1 cellular context compared by ENCODE assay signal in the genomic region with DNA sequence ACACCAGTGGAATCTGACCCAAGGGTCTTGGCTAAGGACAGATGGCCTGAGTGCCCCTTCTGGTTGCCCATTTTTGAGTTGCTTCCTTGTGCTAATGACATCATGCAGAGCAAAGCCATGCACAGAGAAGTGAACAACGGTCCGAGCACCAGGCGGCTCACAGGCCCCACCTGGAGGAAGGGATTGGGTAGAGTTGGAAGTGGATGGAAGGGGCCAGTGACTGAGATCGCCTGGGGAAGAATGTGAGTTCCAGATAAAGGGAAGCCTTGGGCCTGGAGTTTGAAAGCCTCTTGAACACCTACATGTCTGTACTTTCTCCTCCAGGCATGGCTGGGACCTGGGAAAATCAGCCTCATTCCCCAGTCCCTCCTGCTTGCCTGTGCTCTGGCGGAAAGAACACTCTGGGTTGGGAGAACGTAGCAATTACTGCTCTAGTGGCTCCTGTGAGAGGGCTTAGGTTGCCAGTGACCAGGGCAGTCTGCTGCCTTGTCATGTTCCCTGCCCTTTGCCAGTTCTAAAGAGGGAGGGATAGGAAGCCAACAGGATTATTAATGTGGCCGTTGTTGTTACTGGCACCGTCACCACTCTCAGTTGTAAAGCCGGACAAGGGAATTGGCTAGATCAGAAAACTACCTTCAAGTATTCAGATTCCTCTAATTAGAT.
TF ChIP-seq lines count a peak whose summit lies in the region.

No MANE protein-coding gene starts in this region.

TF ChIP-seq in K562, 482 proteins besides CTCF, POLR2A, EP300 and RAD21:
- TF ChIP-seq FIP1L1 (IDR thresholded peaks at IDR 0.05; ENCODE audit: low read depth, low read length, poor library complexity, severe bottlenecking) (no peak), ZKSCAN1 (IDR thresholded peaks at IDR 0.05; ENCODE audit: low read depth, low read length) (no peak), FOXJ3 (CRISPR knock-in tag; IDR thresholded peaks at IDR 0.05) (no peak), ZNF57 (CRISPR knock-in tag; IDR thresholded peaks at IDR 0.05) (no peak), ZC3H8 (IDR thresholded peaks at IDR 0.05) (no peak), ZNF785 (CRISPR knock-in tag; IDR thresholded peaks at IDR 0.05) (no peak), SMAD1 (IDR thresholded peaks at IDR 0.05; ENCODE audit: low read depth, low read length, partially characterized antibody) (no peak), JUN (IDR thresholded peaks at IDR 0.05; ENCODE audit: borderline replicate concordance, low read depth, low read length) (no peak), JUN (CRISPR knock-in tag; IDR thresholded peaks at IDR 0.05; ENCODE audit: borderline replicate concordance) (no peak)
- TF ChIP-seq, protein P1, sequence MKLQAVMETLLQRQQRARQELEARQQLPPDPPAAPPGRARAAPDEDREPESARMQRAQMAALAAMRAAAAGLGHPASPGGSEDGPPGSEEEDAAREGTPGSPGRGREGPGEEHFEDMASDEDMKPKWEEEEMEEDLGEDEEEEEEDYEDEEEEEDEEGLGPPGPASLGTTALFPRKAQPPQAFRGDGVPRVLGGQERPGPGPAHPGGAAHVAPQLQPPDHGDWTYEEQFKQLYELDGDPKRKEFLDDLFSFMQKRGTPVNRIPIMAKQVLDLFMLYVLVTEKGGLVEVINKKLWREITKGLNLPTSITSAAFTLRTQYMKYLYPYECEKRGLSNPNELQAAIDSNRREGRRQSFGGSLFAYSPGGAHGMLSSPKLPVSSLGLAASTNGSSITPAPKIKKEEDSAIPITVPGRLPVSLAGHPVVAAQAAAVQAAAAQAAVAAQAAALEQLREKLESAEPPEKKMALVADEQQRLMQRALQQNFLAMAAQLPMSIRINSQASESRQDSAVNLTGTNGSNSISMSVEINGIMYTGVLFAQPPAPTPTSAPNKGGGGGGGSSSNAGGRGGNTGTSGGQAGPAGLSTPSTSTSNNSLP (IDR thresholded peaks at IDR 0.05; ENCODE audit: borderline replicate concordance, low read depth, low read length) = no peak
- TF ChIP-seq, protein P2, sequence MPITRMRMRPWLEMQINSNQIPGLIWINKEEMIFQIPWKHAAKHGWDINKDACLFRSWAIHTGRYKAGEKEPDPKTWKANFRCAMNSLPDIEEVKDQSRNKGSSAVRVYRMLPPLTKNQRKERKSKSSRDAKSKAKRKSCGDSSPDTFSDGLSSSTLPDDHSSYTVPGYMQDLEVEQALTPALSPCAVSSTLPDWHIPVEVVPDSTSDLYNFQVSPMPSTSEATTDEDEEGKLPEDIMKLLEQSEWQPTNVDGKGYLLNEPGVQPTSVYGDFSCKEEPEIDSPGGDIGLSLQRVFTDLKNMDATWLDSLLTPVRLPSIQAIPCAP (CRISPR knock-in tag; IDR thresholded peaks at IDR 0.05; ENCODE audit: borderline replicate concordance) = no peak
- TF ChIP-seq, protein P3, sequence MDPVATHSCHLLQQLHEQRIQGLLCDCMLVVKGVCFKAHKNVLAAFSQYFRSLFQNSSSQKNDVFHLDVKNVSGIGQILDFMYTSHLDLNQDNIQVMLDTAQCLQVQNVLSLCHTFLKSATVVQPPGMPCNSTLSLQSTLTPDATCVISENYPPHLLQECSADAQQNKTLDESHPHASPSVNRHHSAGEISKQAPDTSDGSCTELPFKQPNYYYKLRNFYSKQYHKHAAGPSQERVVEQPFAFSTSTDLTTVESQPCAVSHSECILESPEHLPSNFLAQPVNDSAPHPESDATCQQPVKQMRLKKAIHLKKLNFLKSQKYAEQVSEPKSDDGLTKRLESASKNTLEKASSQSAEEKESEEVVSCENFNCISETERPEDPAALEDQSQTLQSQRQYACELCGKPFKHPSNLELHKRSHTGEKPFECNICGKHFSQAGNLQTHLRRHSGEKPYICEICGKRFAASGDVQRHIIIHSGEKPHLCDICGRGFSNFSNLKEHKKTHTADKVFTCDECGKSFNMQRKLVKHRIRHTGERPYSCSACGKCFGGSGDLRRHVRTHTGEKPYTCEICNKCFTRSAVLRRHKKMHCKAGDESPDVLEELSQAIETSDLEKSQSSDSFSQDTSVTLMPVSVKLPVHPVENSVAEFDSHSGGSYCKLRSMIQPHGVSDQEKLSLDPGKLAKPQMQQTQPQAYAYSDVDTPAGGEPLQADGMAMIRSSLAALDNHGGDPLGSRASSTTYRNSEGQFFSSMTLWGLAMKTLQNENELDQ (CRISPR knock-in tag; IDR thresholded peaks at IDR 0.05; ENCODE audit: borderline replicate concordance) = no peak
- TF ChIP-seq, protein P4, sequence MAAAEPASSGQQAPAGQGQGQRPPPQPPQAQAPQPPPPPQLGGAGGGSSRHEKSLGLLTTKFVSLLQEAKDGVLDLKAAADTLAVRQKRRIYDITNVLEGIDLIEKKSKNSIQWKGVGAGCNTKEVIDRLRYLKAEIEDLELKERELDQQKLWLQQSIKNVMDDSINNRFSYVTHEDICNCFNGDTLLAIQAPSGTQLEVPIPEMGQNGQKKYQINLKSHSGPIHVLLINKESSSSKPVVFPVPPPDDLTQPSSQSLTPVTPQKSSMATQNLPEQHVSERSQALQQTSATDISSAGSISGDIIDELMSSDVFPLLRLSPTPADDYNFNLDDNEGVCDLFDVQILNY (CRISPR knock-in tag; IDR thresholded peaks at IDR 0.05) = no peak
- TF ChIP-seq, protein P5, sequence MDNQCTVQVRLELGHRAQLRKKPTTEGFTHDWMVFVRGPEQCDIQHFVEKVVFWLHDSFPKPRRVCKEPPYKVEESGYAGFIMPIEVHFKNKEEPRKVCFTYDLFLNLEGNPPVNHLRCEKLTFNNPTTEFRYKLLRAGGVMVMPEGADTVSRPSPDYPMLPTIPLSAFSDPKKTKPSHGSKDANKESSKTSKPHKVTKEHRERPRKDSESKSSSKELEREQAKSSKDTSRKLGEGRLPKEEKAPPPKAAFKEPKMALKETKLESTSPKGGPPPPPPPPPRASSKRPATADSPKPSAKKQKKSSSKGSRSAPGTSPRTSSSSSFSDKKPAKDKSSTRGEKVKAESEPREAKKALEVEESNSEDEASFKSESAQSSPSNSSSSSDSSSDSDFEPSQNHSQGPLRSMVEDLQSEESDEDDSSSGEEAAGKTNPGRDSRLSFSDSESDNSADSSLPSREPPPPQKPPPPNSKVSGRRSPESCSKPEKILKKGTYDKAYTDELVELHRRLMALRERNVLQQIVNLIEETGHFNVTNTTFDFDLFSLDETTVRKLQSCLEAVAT (IDR thresholded peaks at IDR 0.05) = no peak
